In genomic region chr18:62767321-62767720, GRCh38 we compare ENCODE assay signal across 13 cellular contexts. TPM values are rescaled to one million over a fixed set of nuclear protein-coding genes. Genes with fewer than 3 reads are reported as not detected.
DNase-seq lines count a peak whose midpoint lies in the region; ATAC-seq, FAIRE-seq and TF ChIP-seq lines count a peak whose summit lies in the region.
"Had no signal": no experiment of that assay in that cellular context is flagged by ENCODE, and none has a peak within 500 bp of the region (broad histone marks: within the 10 kb centered on the region; RNA-seq: fewer than 3 reads in every experiment).

No MANE protein-coding gene starts in this region.

- H3K18ac ChIP-seq in mesendoderm (ENCODE audit: low read length): no peak overlapping the region

- no peak for ATAC-seq in HG03432 (IDR thresholded peaks at IDR 0.05; ENCODE audit: unreplicated experiment)
- ATAC-seq: T-cell had no signal

- peak overlapping the region; percentile 25 for H2BK15ac ChIP-seq in mesendoderm (replicated peaks; ENCODE audit: low read depth)

- H3K79me2 ChIP-seq in mesendoderm (ENCODE audit: control insufficient read depth, insufficient read depth, low read length): peaks cover 57% of the 10 kb centered on the region

- H3K4me2 ChIP-seq in mesendoderm (ENCODE audit: low read length): no peak overlapping the region

- no peak for FAIRE-seq in bronchial epithelial cell (lab: Jason Lieb, UNC)

- H3K9me3 ChIP-seq in tibial artery: no peaks in the 10 kb centered on the region
- H3K9me3 ChIP-seq: BE2C had no signal

- peak; percentile 16 for DNase-seq in Daoy (ENCODE audit: low read depth)
- peak; percentile 24 to 58 for DNase-seq in NCI-H446 (lab: John Stamatoyannopoulos, UW)
- DNase-seq in bronchial epithelial cell (ENCODE audit: low read depth): peak; percentile 74
- no peak for DNase-seq in mesendoderm
- no peak for DNase-seq in stimulated activated CD4-positive, alpha-beta T cell treated with anti-CD3 and anti-CD28 coated beads, Interleukin-12 subunit alpha, Interleukin-12 subunit beta, amount 100 ng/mL, for 4 hours
- no peak for DNase-seq in tibial artery
- DNase-seq in NOMO-1 treated with DMSO at 0.1 percent for 48 hours (lab: John Stamatoyannopoulos, UW; ENCODE audit: unreplicated experiment): no peak
- DNase-seq: activated CD4-positive, alpha-beta memory T cell treated with anti-CD3 and anti-CD28 coated beads for 36 hours; activated naive CD8-positive, alpha-beta T cell treated with anti-CD3 and anti-CD28 coated beads for 36 hours; BE2C; NCI-H187; T-cell had no signal

- no peak overlapping the region for H3K27ac ChIP-seq in mesendoderm (ENCODE audit: low read depth, low read length)
- no peak overlapping the region for H3K27ac ChIP-seq in tibial artery

- no peaks in the 10 kb centered on the region for H3K27me3 ChIP-seq in bronchial epithelial cell (ENCODE audit: control insufficient read depth, insufficient read depth, low read length)
- no peaks in the 10 kb centered on the region for H3K27me3 ChIP-seq in mesendoderm (ENCODE audit: insufficient read depth, low read length, poor library complexity)
- no peaks in the 10 kb centered on the region for H3K27me3 ChIP-seq in tibial artery
- H3K27me3 ChIP-seq: BE2C had no signal

- H3K4me3 ChIP-seq in bronchial epithelial cell (ENCODE audit: low read depth, low read length) (no peak overlapping the region), mesendoderm (ENCODE audit: low read length) (no peak overlapping the region), tibial artery (no peak overlapping the region)

- no peak overlapping the region for H3K56ac ChIP-seq in mesendoderm (ENCODE audit: low read length)

- H3K79me1 ChIP-seq in mesendoderm (ENCODE audit: low read length): peaks cover 3% of the 10 kb centered on the region

- H2AK5ac ChIP-seq in mesendoderm (ENCODE audit: low read length): no peak overlapping the region

- WGBS in mesendoderm (ENCODE audit: extremely low coverage, insufficient coverage, low lambda C conversion rate): no CpG with 5 or more reads among the region's 5 CpGs

- no peak overlapping the region for H2BK120ac ChIP-seq in mesendoderm (ENCODE audit: low read depth, low read length)

- no peak overlapping the region for H3K4ac ChIP-seq in mesendoderm (ENCODE audit: low read depth, low read length)

- H3K36me3 ChIP-seq in bronchial epithelial cell (ENCODE audit: control insufficient read depth, insufficient read depth, low read length) (no peaks in the 10 kb centered on the region), mesendoderm (ENCODE audit: control insufficient read depth, insufficient read depth, low read length) (no peaks in the 10 kb centered on the region), tibial artery (no peaks in the 10 kb centered on the region)
- H3K36me3 ChIP-seq: BE2C had no signal

- H3K23ac ChIP-seq in mesendoderm (ENCODE audit: low read length): no peak overlapping the region

- TF ChIP-seq CTCF in bronchial epithelial cell (IDR thresholded peaks at IDR 0.05; ENCODE audit: insufficient read depth, low read length, severe bottlenecking) (no peak), tibial artery (IDR thresholded peaks at IDR 0.05) (no peak)

- H3K9ac ChIP-seq in mesendoderm (ENCODE audit: low read length): no peak overlapping the region

- intact Hi-C loops in tibial artery (cut with DNase I; ENCODE audit: low total_unique reads): no loop called here

- H3K4me1 ChIP-seq in mesendoderm (ENCODE audit: control insufficient read depth, low read depth, low read length) (peaks cover 4% of the 10 kb centered on the region), tibial artery (peaks cover 0 to 17% (median 5%) of the 10 kb centered on the region in 4 donors)
- H3K4me1 ChIP-seq: BE2C had no signal

- H4K5ac ChIP-seq in mesendoderm (ENCODE audit: low read length): no peak overlapping the region

- H4K8ac ChIP-seq in mesendoderm (ENCODE audit: low read depth, low read length): no peak overlapping the region

- no peak overlapping the region for H2BK5ac ChIP-seq in mesendoderm (ENCODE audit: low read length)

RNA-seq across cellular contexts. Expression of gene PHLPP1, which starts 52.0 kb away (rescaled TPM):
- 2.5 and 4.8 TPM in 2 replicates for total RNA-seq in Daoy (2014; rRNA removed; shearing (Covaris generic))
- total RNA-seq in bronchial epithelial cell: 3.4 and 5.6 TPM in 2 replicates
- 17.3 TPM for polyA plus RNA-seq in mesendoderm (2013, experiment 1 of 2)
- 16.1 TPM for polyA plus RNA-seq in mesendoderm (2013, experiment 2 of 2)

Comparison
In these comparisons a context has a peak if more than half of its experiments do, and no peak if none do; other contexts are left out.
1. DNase-seq: peak in Daoy (single experiment), NCI-H446 (2 of 2) and bronchial epithelial cell (single experiment); none in mesendoderm (single experiment), stimulated activated CD4-positive, alpha-beta T cell treated with anti-CD3 and anti-CD28 coated beads, Interleukin-12 subunit alpha, Interleukin-12 subunit beta, amount 100 ng/mL, for 4 hours (single experiment), tibial artery (0 of 2) and NOMO-1 treated with DMSO at 0.1 percent for 48 hours (single experiment).